ENCODE assay signal across 12 cellular contexts in the genomic region with DNA sequence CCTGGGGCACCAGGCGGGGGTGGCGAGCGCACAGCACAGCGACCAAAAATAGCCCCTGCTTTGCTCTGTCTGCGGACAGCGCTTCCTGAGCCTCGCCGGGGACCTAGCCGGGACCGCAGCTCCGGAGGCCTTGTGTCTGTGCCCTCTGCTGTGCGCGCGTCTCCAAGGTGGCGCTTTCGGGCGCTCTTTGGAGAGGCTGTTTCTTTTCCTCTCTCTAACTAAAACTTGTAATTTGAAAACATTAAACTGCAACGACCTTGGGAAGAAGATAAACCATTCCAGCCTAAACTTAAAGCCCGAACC. TPM values are rescaled to one million over a fixed set of nuclear protein-coding genes. Genes with fewer than 3 reads are reported as not detected.
DNase-seq lines count a peak whose midpoint lies in the region; TF ChIP-seq lines count a peak whose summit lies in the region.
"Had no signal": no experiment of that assay in that cellular context is flagged by ENCODE, and none has a peak within 500 bp of the region (broad histone marks: within the 10 kb centered on the region; RNA-seq: fewer than 3 reads in every experiment).

No MANE protein-coding gene starts in this region.

- H3K9me3 Mint-ChIP-seq in brain: peaks cover 0 to 5% (median 0%) of the 10 kb centered on the region in 5 experiments
- H3K9me3 Mint-ChIP-seq in progenitor cell of endocrine pancreas (ENCODE audit: low read depth): no peaks in the 10 kb centered on the region

- H3K36me3 ChIP-seq in HUES6 (ENCODE audit: control insufficient read depth, insufficient read depth, low read length): no peaks in the 10 kb centered on the region

- H3K4me1 Mint-ChIP-seq in brain: peaks cover 69% of the 10 kb centered on the region
- H3K4me1 Mint-ChIP-seq in progenitor cell of endocrine pancreas (ENCODE audit: low read depth): peaks cover 2% of the 10 kb centered on the region

- no peak overlapping the region for H3K27ac ChIP-seq in HUES6 (ENCODE audit: low read depth, low read length)
- no peak overlapping the region for H3K27ac ChIP-seq in substantia nigra (ENCODE audit: low read depth, low read length, poor library complexity, severe bottlenecking)

- H3K4me1 ChIP-seq in HUES6 (ENCODE audit: control insufficient read depth, insufficient read depth, low read length): peaks cover 61% of the 10 kb centered on the region

- H3K27me3 ChIP-seq in HUES6 (ENCODE audit: control insufficient read depth, insufficient read depth, low read length): peaks cover 99% of the 10 kb centered on the region

- no peaks in the 10 kb centered on the region for H3K9me3 ChIP-seq in HUES6 (ENCODE audit: control insufficient read depth, insufficient read depth, low read depth, low read length)

- peak; percentile 17 for DNase-seq in NCI-H2227 (lab: John Stamatoyannopoulos, UW; ENCODE audit: unreplicated experiment)
- DNase-seq in NCI-H2227 treated with DMSO at 0.1 percent for 48 hours (lab: John Stamatoyannopoulos, UW): no peak
- no peak for DNase-seq in progenitor cell of endocrine pancreas (ENCODE audit: low spot score, unreplicated experiment)
- DNase-seq in substantia nigra (lab: John Stamatoyannopoulos, UW): no peak
- DNase-seq in AG08395 (ENCODE audit: low spot score): no peak
- no peak for DNase-seq in NCI-H510A treated with DMSO at 0.1 percent for 48 hours (lab: John Stamatoyannopoulos, UW)
- DNase-seq: activated gamma-delta T cell treated with Interleukin-2 at 50 U/mL for 16 hours; effector CD4-positive, alpha-beta T cell; stimulated activated naive CD4-positive, alpha-beta T cell treated with Interleukin-2 at 50 U/mL for 16 hours had no signal

- no peak overlapping the region for H3K9ac ChIP-seq in HUES6 (ENCODE audit: low read length)

- H3K27ac Mint-ChIP-seq in brain (peak overlapping the region; percentile 65 to 98 (median 87)), progenitor cell of endocrine pancreas (no peak overlapping the region)

- peak overlapping the region; percentile 49; the same call in 1 of the 2 replicates for H3K4me3 ChIP-seq in HUES6 (ENCODE audit: low read depth, low read length)

- peaks cover 27% of the 10 kb centered on the region for H3K36me3 Mint-ChIP-seq in brain
- H3K36me3 Mint-ChIP-seq in progenitor cell of endocrine pancreas (ENCODE audit: insufficient read depth): no peaks in the 10 kb centered on the region

- H3K27me3 Mint-ChIP-seq in brain: peaks cover 77% of the 10 kb centered on the region
- H3K27me3 Mint-ChIP-seq in progenitor cell of endocrine pancreas: peaks cover 95% of the 10 kb centered on the region

- peak overlapping the region; percentile 82 to 90 (median 87) for H3K4me3 Mint-ChIP-seq in brain
- H3K4me3 Mint-ChIP-seq in progenitor cell of endocrine pancreas (ENCODE audit: low read depth): peak overlapping the region; percentile 55

- no peak for TF ChIP-seq CTCF in brain (conservative IDR thresholded peaks at IDR 0.05)
- TF ChIP-seq CTCF in progenitor cell of endocrine pancreas (IDR thresholded peaks at IDR 0.05; ENCODE audit: unreplicated experiment): no peak

RNA-seq across cellular contexts. Expression of a gene that starts 3.4 kb away (rescaled TPM):
- 1.6 TPM for polyA plus RNA-seq in brain (ENCODE audit: insufficient read depth, low read depth, low replicate concordance)
- 4.5 and 5.8 TPM in 2 replicates for total RNA-seq in progenitor cell of endocrine pancreas
- total RNA-seq: H4 had no signal
